Comparison of ENCODE assay signal across 11 cellular contexts in the genomic region with DNA sequence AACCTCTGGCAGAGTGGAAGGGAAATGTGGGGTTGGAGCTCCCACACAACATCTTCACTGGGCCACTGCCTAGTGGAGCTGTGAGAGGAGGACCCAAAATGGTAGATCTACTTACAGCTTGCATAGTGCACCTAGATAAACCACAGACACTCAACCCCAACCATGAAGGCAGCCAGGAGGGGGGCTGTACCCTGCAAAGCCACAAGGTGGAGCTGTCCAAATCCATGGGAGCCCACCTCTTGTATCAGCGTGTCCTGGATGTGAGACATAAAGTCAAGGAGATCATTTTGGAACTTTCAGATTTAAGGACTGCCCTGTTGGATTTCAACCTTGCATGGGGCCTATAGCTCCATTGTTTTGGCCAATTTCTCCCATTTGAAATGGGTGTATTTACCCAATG. TPM values are rescaled to one million over a fixed set of nuclear protein-coding genes. Genes with fewer than 3 reads are reported as not detected.
DNase-seq lines count a peak whose midpoint lies in the region; FAIRE-seq and TF ChIP-seq lines count a peak whose summit lies in the region.
"Had no signal": no experiment of that assay in that cellular context is flagged by ENCODE, and none has a peak within 500 bp of the region (broad histone marks: within the 10 kb centered on the region; RNA-seq: fewer than 3 reads in every experiment).

No MANE protein-coding gene starts in this region.

- intact Hi-C loops in MCF 10A (cut with micrococcal nuclease) (no loop called here), breast epithelium (cut with DNase I; ENCODE audit: low total_unique reads) (no loop called here), endothelial cell of umbilical vein (cut with micrococcal nuclease) (no loop called here)

- H3K4me3 ChIP-seq in breast epithelium (no peak overlapping the region), endothelial cell of umbilical vein (replicated peaks in 1 of 3; ENCODE audit: insufficient read depth in 1 of 3, low read depth in 1 of 3, low read length in 3 of 3) (no peak overlapping the region), smooth muscle cell (no peak overlapping the region)

- dilution Hi-C loops in endothelial cell of umbilical vein (cut with MboI; ENCODE audit: extremely low pct_ligation_motif_present, low sequenced_read_pairs), result no loop called here

- no peaks in the 10 kb centered on the region for H3K9me1 ChIP-seq in endothelial cell of umbilical vein (replicated peaks; ENCODE audit: control insufficient read depth, extremely low read depth, insufficient read depth, low read length)

- H4K20me1 ChIP-seq in endothelial cell of umbilical vein (replicated peaks; ENCODE audit: control insufficient read depth, extremely low read depth, insufficient read depth, low read length) (no peaks in the 10 kb centered on the region), smooth muscle cell (ENCODE audit: low read depth) (no peaks in the 10 kb centered on the region)

- H3K4me2 ChIP-seq in endothelial cell of umbilical vein (ENCODE audit: insufficient read depth, low read length) (no peak overlapping the region), smooth muscle cell (no peak overlapping the region)

- H3K27ac ChIP-seq in breast epithelium (no peak overlapping the region), endothelial cell of umbilical vein (ENCODE audit: insufficient read depth, low read depth, low read length) (no peak overlapping the region), smooth muscle cell (ENCODE audit: low read depth) (no peak overlapping the region)

- no TSS peak for BruUV-seq in MCF 10A (replicated peaks; lab: Mats Ljungman, UMichigan)
- BruUV-seq in endothelial cell of umbilical vein (replicated peaks; lab: Mats Ljungman, UMichigan), result no TSS peak

- no peaks in the 10 kb centered on the region for H3K4me1 ChIP-seq in breast epithelium
- H3K4me1 ChIP-seq in endothelial cell of umbilical vein (ENCODE audit: control insufficient read depth, extremely low read depth, insufficient read depth, low read length), result no peaks in the 10 kb centered on the region
- H3K4me1 ChIP-seq in smooth muscle cell (ENCODE audit: low read depth), result no peaks in the 10 kb centered on the region

- H3F3A ChIP-seq in smooth muscle cell (ENCODE audit: low read depth), result no peaks in the 10 kb centered on the region

- no peak overlapping the region for H3K9ac ChIP-seq in endothelial cell of umbilical vein (replicated peaks; ENCODE audit: extremely low read depth, insufficient read depth, low read length)
- no peak overlapping the region for H3K9ac ChIP-seq in smooth muscle cell (ENCODE audit: low read depth)

- WGBS in smooth muscle cell (ENCODE audit: low lambda C conversion rate), result 41% methylated on average over 1 of the region's 1 CpG

- H3K36me3 ChIP-seq in breast epithelium (no peaks in the 10 kb centered on the region), endothelial cell of umbilical vein (ENCODE audit: control insufficient read depth in 2 of 2, extremely low read depth in 1 of 2, insufficient read depth in 2 of 2, low read length in 2 of 2) (no peaks in the 10 kb centered on the region), smooth muscle cell (ENCODE audit: low read depth) (no peaks in the 10 kb centered on the region)

- H2AFZ ChIP-seq in endothelial cell of umbilical vein (ENCODE audit: low read depth, low read length) (no peak overlapping the region), smooth muscle cell (ENCODE audit: low read depth) (no peak overlapping the region)

- H3K4me3 Mint-ChIP-seq in MCF 10A (ENCODE audit: unreplicated experiment), result no peak overlapping the region

- peak; percentile 24 for DNase-seq in MCF 10A (ENCODE audit: unreplicated experiment)
- DNase-seq in breast epithelium (ENCODE audit: low spot score in 2 of 2), result no peak
- peak; percentile 27 for DNase-seq in M059J (ENCODE audit: low read depth)
- peak; percentile 46 for DNase-seq in endothelial cell of umbilical vein (ENCODE audit: low read depth, low spot score)
- no peak for DNase-seq in smooth muscle cell (lab: John Stamatoyannopoulos, UW; ENCODE audit: unreplicated experiment)
- no peak for DNase-seq in activated CD4-positive, CD25-positive, alpha-beta regulatory T cell (lab: John Stamatoyannopoulos, UW)
- no peak for DNase-seq in NCI-H1092 treated with DMSO at 0.1 percent for 48 hours (lab: John Stamatoyannopoulos, UW)
- DNase-seq in AG08396 (ENCODE audit: low spot score), result no peak
- DNase-seq: activated CD8-positive, alpha-beta memory T cell treated with anti-CD3 and anti-CD28 coated beads, Interleukin-2, amount 50 U/mL, for 48 hours; COR-L47; stimulated activated CD4-positive, alpha-beta T cell treated with anti-CD3 and anti-CD28 coated beads, Interleukin-4, amount 100 ng/mL, for 24 hours had no signal

- TF ChIP-seq POLR2A in breast epithelium (IDR thresholded peaks at IDR 0.05), result no peak
- no peak for TF ChIP-seq POLR2A in endothelial cell of umbilical vein (IDR thresholded peaks at IDR 0.05; ENCODE audit: low read depth, low read length)

- TF ChIP-seq CTCF in MCF 10A (IDR thresholded peaks at IDR 0.05; ENCODE audit: unreplicated experiment), result peak; percentile 35
- TF ChIP-seq CTCF in breast epithelium (IDR thresholded peaks at IDR 0.05), result no peak
- TF ChIP-seq CTCF in endothelial cell of umbilical vein (IDR thresholded peaks at IDR 0.05; ENCODE audit: extremely low read depth in 1 of 2, insufficient read depth in 1 of 2, low read depth in 1 of 2, low read length in 2 of 2), result peak; percentile 12 to 67
- TF ChIP-seq CTCF in smooth muscle cell (IDR thresholded peaks at IDR 0.05; ENCODE audit: borderline replicate concordance, insufficient read depth, poor library complexity, severe bottlenecking), result peak; percentile 32

- no peaks in the 10 kb centered on the region for H3K4me1 Mint-ChIP-seq in MCF 10A (ENCODE audit: insufficient read depth, unreplicated experiment)

- H3K36me3 Mint-ChIP-seq in MCF 10A (ENCODE audit: insufficient read depth, unreplicated experiment), result peaks cover 1% of the 10 kb centered on the region

- CTCF ChIA-PET in MCF 10A (lab: Yijun Ruan, JAX), result interaction anchor here (0.6 kb wide), 1 partner anchor 1185 kb away, joined by 4 read pairs; no protein-coding TSS in a partner anchor
- CTCF ChIA-PET in endothelial cell of umbilical vein (lab: Charles Lee), result interaction anchor here (0.7 to 6.0 kb wide), 18 partner anchors 11 to 310 kb away, joined by 3 to 158 read pairs (median 4); no protein-coding TSS in a partner anchor

- peaks cover 37% of the 10 kb centered on the region for H3K9me3 Mint-ChIP-seq in MCF 10A (ENCODE audit: unreplicated experiment)

- H3K27me3 ChIP-seq in breast epithelium (no peaks in the 10 kb centered on the region), endothelial cell of umbilical vein (ENCODE audit: control insufficient read depth in 2 of 2, insufficient read depth in 2 of 2, low read length in 2 of 2) (no peaks in the 10 kb centered on the region), smooth muscle cell (ENCODE audit: low read depth) (no peaks in the 10 kb centered on the region)

- no peak overlapping the region for H3K27ac Mint-ChIP-seq in MCF 10A (ENCODE audit: low read depth, unreplicated experiment)

- no peak for FAIRE-seq in endothelial cell of umbilical vein (lab: Jason Lieb, UNC)

- no peaks in the 10 kb centered on the region for H3K27me3 Mint-ChIP-seq in MCF 10A (ENCODE audit: insufficient read depth, unreplicated experiment)

- H3K9me3 ChIP-seq in breast epithelium (peaks cover 0 to 14% of the 10 kb centered on the region in 2 donors), endothelial cell of umbilical vein (replicated peaks; ENCODE audit: control insufficient read depth, insufficient read depth, low read length) (no peaks in the 10 kb centered on the region), smooth muscle cell (replicated peaks; ENCODE audit: low read depth) (no peaks in the 10 kb centered on the region)

- H3K79me2 ChIP-seq in endothelial cell of umbilical vein (ENCODE audit: control insufficient read depth, insufficient read depth, low read length) (no peaks in the 10 kb centered on the region), smooth muscle cell (ENCODE audit: low read depth) (no peaks in the 10 kb centered on the region)

- POLR2A ChIA-PET in MCF 10A (lab: Yijun Ruan, JAX), result interaction anchor here (0.6 kb wide), 1 partner anchor 134 kb away, joined by 3 read pairs; no protein-coding TSS in a partner anchor
- POLR2A ChIA-PET in endothelial cell of umbilical vein (lab: Charles Lee), result interaction anchor here (0.6 kb wide), 1 partner anchor 163 kb away, joined by 3 read pairs; no protein-coding TSS in a partner anchor

TF ChIP-seq in endothelial cell of umbilical vein, 7 proteins besides CTCF, POLR2A, EP300 and RAD21:
- TF ChIP-seq MAX (IDR thresholded peaks at IDR 0.05; ENCODE audit: insufficient read depth, insufficient read length) (no peak), EZH2 (IDR thresholded peaks at IDR 0.05; ENCODE audit: borderline replicate concordance, low read depth, low read length, severe bottlenecking) (no peak), JUN (IDR thresholded peaks at IDR 0.05; ENCODE audit: borderline replicate concordance, insufficient read depth, insufficient read length, low read depth) (no peak), MYC (IDR thresholded peaks at IDR 0.05; ENCODE audit: low read depth, low read length) (no peak), FOS (IDR thresholded peaks at IDR 0.05; ENCODE audit: borderline replicate concordance, insufficient read depth, low read length) (no peak), POLR2AphosphoS5 (IDR thresholded peaks at IDR 0.05; ENCODE audit: insufficient read depth, low read depth, low read length) (no peak), GATA2 (IDR thresholded peaks at IDR 0.05; ENCODE audit: insufficient read depth, insufficient read length, low read depth, low read length) (no peak)

RNA-seq across cellular contexts. Expression of gene TP63, which starts 20.9 kb away (rescaled TPM):
- 26.5 and 41.9 TPM in 2 replicates for total RNA-seq in MCF 10A (2022)
- total RNA-seq in breast epithelium, result 10 to 100 TPM in 2 of 3 donors, under 1 TPM in 1; 0.96 to 47.7 (median 20.0) TPM
- total RNA-seq in M059J (2014; rRNA removed; shearing (Covaris generic)), result 0.07 TPM in 1 of 2 replicates, not detected in the other
- not detected in 2 replicates for total RNA-seq in endothelial cell of umbilical vein
- polyA plus RNA-seq in endothelial cell of umbilical vein, result not detected in 2 replicates
- 0.04 TPM in 1 of 2 replicates, not detected in the other for polyA plus RNA-seq in endothelial cell of umbilical vein (2011; cell fraction: cytosol; rRNA removed)
- polyA plus RNA-seq in endothelial cell of umbilical vein (2011; cell fraction: nucleus; rRNA removed), result 0.06 TPM in 1 of 2 replicates, not detected in the other
- polyA plus RNA-seq in endothelial cell of umbilical vein (2012), result not detected in 2 replicates
- polyA minus RNA-seq in endothelial cell of umbilical vein, result 0.08 TPM in 1 of 2 replicates, not detected in the other
- 0.72 TPM for polyA minus RNA-seq in endothelial cell of umbilical vein (2011; cell fraction: cytosol; rRNA and poly(A)+ RNA removed)
- polyA minus RNA-seq in endothelial cell of umbilical vein (2011; cell fraction: nucleus; rRNA and poly(A)+ RNA removed), result not detected in 2 replicates
- 25.1 and 27.1 TPM in 2 replicates for total RNA-seq in smooth muscle cell
- 1.9 and 11.1 TPM in 2 replicates for polyA plus RNA-seq in smooth muscle cell

Comparison
In these comparisons a context has a peak if more than half of its experiments do, and no peak if none do; other contexts are left out.
1. DNase-seq: peak in MCF 10A (single experiment), M059J (single experiment) and endothelial cell of umbilical vein (single experiment); none in breast epithelium (0 of 2), smooth muscle cell (single experiment), activated CD4-positive, CD25-positive, alpha-beta regulatory T cell (0 of 4), NCI-H1092 treated with DMSO at 0.1 percent for 48 hours (single experiment) and AG08396 (single experiment).
2. CTCF ChIP-seq: peak in MCF 10A (single experiment), endothelial cell of umbilical vein (2 of 2) and smooth muscle cell (single experiment); none in breast epithelium (0 of 3).